In genomic region chr5:168209987-168210386, GRCh38 we compare ENCODE assay signal across 15 cellular contexts.
"Had no signal": no experiment of that assay in that cellular context is flagged by ENCODE, and none has a peak within 500 bp of the region (broad histone marks: within the 10 kb centered on the region; RNA-seq: fewer than 3 reads in every experiment).

No MANE protein-coding gene starts in this region.

- H3K9me3 ChIP-seq: adrenal gland, left lung, upper lobe of left lung had no signal

- H3K4me3 ChIP-seq: adrenal gland, dorsolateral prefrontal cortex, left lung, upper lobe of left lung had no signal

- H3K4me1 ChIP-seq: adrenal gland, left lung, upper lobe of left lung had no signal

- DNase-seq: activated CD4-positive, alpha-beta T cell treated with anti-CD3 and anti-CD28 coated beads for 36 hours; activated CD4-positive, alpha-beta T cell treated with anti-CD3 and anti-CD28 coated beads, Interleukin-2, amount 50 U/mL, for 48 hours; activated gamma-delta T cell; adrenal gland; dorsolateral prefrontal cortex; foreskin keratinocyte; glutamatergic neuron; kidney; left lung; SW 1271; T-helper 2 cell; upper lobe of left lung had no signal

- H3K36me3 ChIP-seq: adrenal gland, left lung, upper lobe of left lung had no signal

- H3K27ac ChIP-seq: adrenal gland, foreskin keratinocyte, left lung, upper lobe of left lung had no signal

- ATAC-seq: activated CD4-positive, alpha-beta T cell treated with anti-CD3 and anti-CD28 coated beads for 36 hours; activated naive CD4-positive, alpha-beta T cell treated with anti-CD3 and anti-CD28 coated beads, Interleukin-2, amount 50 U/mL, for 72 hours; foreskin keratinocyte; left lung; natural killer cell treated with Interleukin-12 subunit alpha and Interleukin-12 subunit beta and Interleukin-15 and Interleukin-18, amount 100 ng/mL, for 72 hours had no signal

- FAIRE-seq: colon, kidney had no signal

- H3K27me3 ChIP-seq: adrenal gland, dorsolateral prefrontal cortex, foreskin keratinocyte, left lung, upper lobe of left lung had no signal
